Comparison of ENCODE assay signal across 8 cellular contexts in genomic region chr1:97137862-97138514, GRCh38.
DNase-seq lines count a peak whose midpoint lies in the region; ATAC-seq and TF ChIP-seq lines count a peak whose summit lies in the region.

No MANE protein-coding gene starts in this region.

- intact Hi-C loops in adrenal gland (cut with DNase I) (no loop called here), posterior vena cava (cut with DNase I) (no loop called here)

- H3K36me3 ChIP-seq in adrenal gland (replicated peaks in 1 of 2), result no peaks in the 10 kb centered on the region
- no peaks in the 10 kb centered on the region for H3K36me3 ChIP-seq in skeletal muscle satellite cell (ENCODE audit: insufficient read depth, low read length)

- H3K27me3 ChIP-seq in adrenal gland (no peaks in the 10 kb centered on the region), skeletal muscle satellite cell (ENCODE audit: control insufficient read depth, insufficient read depth, low read length) (no peaks in the 10 kb centered on the region)

- TF ChIP-seq POLR2A in adrenal gland (IDR thresholded peaks at IDR 0.05), result no peak

- peak; percentile 91 for ATAC-seq in GM19468 (IDR thresholded peaks at IDR 0.05; ENCODE audit: extremely low read depth, unreplicated experiment)
- peak; percentile 95 for ATAC-seq in HG03457 (IDR thresholded peaks at IDR 0.05; ENCODE audit: unreplicated experiment)

- H3K4me1 ChIP-seq in adrenal gland (replicated peaks in 1 of 2), result peaks cover 0 to 11% of the 10 kb centered on the region in 2 donors
- peaks cover 21% of the 10 kb centered on the region for H3K4me1 ChIP-seq in skeletal muscle satellite cell (ENCODE audit: control insufficient read depth, insufficient read depth, low read length)

- H3K27ac ChIP-seq in adrenal gland, result peak overlapping the region in 1 of 5 donors; percentile 4

- 61 to 71% (median 67%) methylated on average over 5 of the region's 5 CpGs for WGBS in adrenal gland, 4 donors

- DNase-seq in ELF-1 (ENCODE audit: low read depth, low spot score) (peak; percentile 16), NCI-H460 (ENCODE audit: extremely low read depth, low read depth) (peak; percentile 17), adrenal gland (peak; percentile 13 to 68 (median 32)), hepatic stellate cell (ENCODE audit: low spot score) (peak; percentile 14), posterior vena cava (ENCODE audit: low spot score) (no peak)

- TF ChIP-seq CTCF in adrenal gland (IDR thresholded peaks at IDR 0.05), result peak; percentile 40 to 61 (median 52)

- no peak overlapping the region for H3K9ac ChIP-seq in skeletal muscle satellite cell (ENCODE audit: low read depth, low read length)

- peak overlapping the region; percentile 58 for H3K4me2 ChIP-seq in skeletal muscle satellite cell (ENCODE audit: low read length)

- H3K4me3 ChIP-seq in adrenal gland (no peak overlapping the region), skeletal muscle satellite cell (ENCODE audit: low read length) (no peak overlapping the region)

- H3K9me3 ChIP-seq in adrenal gland (replicated peaks in 1 of 3) (no peaks in the 10 kb centered on the region), skeletal muscle satellite cell (replicated peaks; ENCODE audit: low read length) (no peaks in the 10 kb centered on the region)
